13 cellular contexts compared by ENCODE assay signal in the genomic region with DNA sequence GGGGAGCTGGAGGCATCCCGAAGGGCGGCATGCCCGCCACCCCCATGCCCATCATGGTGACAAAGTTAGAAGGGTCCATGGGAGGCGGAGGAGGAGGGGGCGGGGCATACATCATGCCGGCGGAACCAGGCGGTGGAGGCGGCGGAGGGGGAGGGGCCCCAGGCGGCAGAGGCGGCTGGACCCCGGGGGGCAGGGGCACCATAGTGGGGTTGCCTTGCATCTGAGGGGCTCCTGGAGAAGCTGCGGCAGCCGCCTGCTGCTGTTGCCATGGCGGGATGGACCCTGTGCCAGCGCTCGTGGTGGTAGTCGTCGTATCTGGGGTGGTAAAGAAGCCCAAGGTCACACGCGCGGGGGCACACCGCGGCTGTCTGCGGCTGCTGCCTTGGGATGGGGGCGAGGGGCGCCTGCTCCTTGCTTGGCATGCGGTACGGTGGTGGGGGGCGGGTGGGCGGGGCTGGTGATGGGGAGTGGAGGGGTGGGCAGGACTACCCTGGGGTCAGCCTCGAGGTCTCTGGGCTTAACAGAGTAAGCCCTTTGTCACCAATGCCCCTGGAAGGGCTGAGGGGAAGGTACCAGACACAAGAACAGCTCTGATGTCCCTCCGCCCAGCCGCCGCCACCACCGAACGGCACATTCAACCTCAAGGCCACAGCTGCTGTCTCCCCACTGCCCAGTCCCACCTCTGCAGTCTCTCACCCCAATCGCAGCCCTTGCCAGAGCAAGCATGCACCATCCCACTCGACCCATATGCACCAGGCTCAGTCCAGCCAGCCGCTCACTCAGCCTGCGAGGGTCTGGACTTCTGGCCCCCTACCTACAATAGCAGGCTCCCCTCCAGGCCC. TPM values are rescaled to one million over a fixed set of nuclear protein-coding genes. Genes with fewer than 3 reads are reported as not detected.
DNase-seq lines count a peak whose midpoint lies in the region; ATAC-seq and TF ChIP-seq lines count a peak whose summit lies in the region.
"Had no signal": no experiment of that assay in that cellular context is flagged by ENCODE, and none has a peak within 500 bp of the region (broad histone marks: within the 10 kb centered on the region; RNA-seq: fewer than 3 reads in every experiment).

No MANE protein-coding gene starts in this region.

- no peaks in the 10 kb centered on the region for H3K9me3 ChIP-seq in BLaER1
- no peaks in the 10 kb centered on the region for H3K9me3 ChIP-seq in CD8-positive, alpha-beta memory T cell (ENCODE audit: low read length)
- H3K9me3 ChIP-seq: pancreas had no signal

- DNase-seq in CD8-positive, alpha-beta memory T cell: peak in 2 of 5 donors; percentile 47 to 54
- no peak for DNase-seq in activated naive CD8-positive, alpha-beta T cell treated with anti-CD3 and anti-CD28 coated beads, Interleukin-2, amount 50 U/mL, for 24 hours
- DNase-seq in natural killer cell: no peak
- no peak for DNase-seq in cortex of kidney (lab: John Stamatoyannopoulos, UW)
- DNase-seq: amniotic stem cell; NCI-H446; SIG-M5; stimulated activated CD4-positive, alpha-beta T cell treated with anti-CD3 and anti-CD28 coated beads, Interleukin-2, amount 100 ng/mL, for 24 hours had no signal

- intact Hi-C loops in natural killer cell (cut with micrococcal nuclease): loop anchor here (2.0 kb wide), 1 partner anchor 13 kb away; a partner anchor contains a TSS

- H3K4me1 ChIP-seq in BLaER1: peaks cover 98% of the 10 kb centered on the region
- peaks cover 92% of the 10 kb centered on the region for H3K4me1 ChIP-seq in CD8-positive, alpha-beta memory T cell (ENCODE audit: insufficient read depth, low read length)

- H3K36me3 Mint-ChIP-seq in CD8-positive, alpha-beta memory T cell: peaks cover 26 to 87% (median 44%) of the 10 kb centered on the region in 3 donors
- peaks cover 79% of the 10 kb centered on the region for H3K36me3 Mint-ChIP-seq in activated naive CD8-positive, alpha-beta T cell treated with anti-CD3 and anti-CD28 coated beads, Interleukin-2, amount 50 U/mL, for 24 hours (ENCODE audit: low read depth)
- peaks cover 27% of the 10 kb centered on the region for H3K36me3 Mint-ChIP-seq in natural killer cell

- ATAC-seq in activated naive CD8-positive, alpha-beta T cell treated with anti-CD3 and anti-CD28 coated beads, Interleukin-2, amount 50 U/mL, for 24 hours: no peak
- ATAC-seq in natural killer cell (peak in 2 of 3 donors; percentile 5 to 33), GM19328 (IDR thresholded peaks at IDR 0.05; ENCODE audit: unreplicated experiment) (no peak), GM18873 (IDR thresholded peaks at IDR 0.05; ENCODE audit: low FRiP score, unreplicated experiment) (no peak)
- ATAC-seq: left lobe of liver had no signal

- no peaks in the 10 kb centered on the region for H3K9me3 Mint-ChIP-seq in CD8-positive, alpha-beta memory T cell
- no peaks in the 10 kb centered on the region for H3K9me3 Mint-ChIP-seq in activated naive CD8-positive, alpha-beta T cell treated with anti-CD3 and anti-CD28 coated beads, Interleukin-2, amount 50 U/mL, for 24 hours
- H3K9me3 Mint-ChIP-seq in natural killer cell: no peaks in the 10 kb centered on the region

- H3K4me3 Mint-ChIP-seq in CD8-positive, alpha-beta memory T cell: peak overlapping the region in 5 of 7 donors; percentile 27 to 79 (median 74)
- H3K4me3 Mint-ChIP-seq in activated naive CD8-positive, alpha-beta T cell treated with anti-CD3 and anti-CD28 coated beads, Interleukin-2, amount 50 U/mL, for 24 hours: peak overlapping the region; percentile 32
- H3K4me3 Mint-ChIP-seq in natural killer cell: peak overlapping the region; percentile 83

- H3K4me2 ChIP-seq in BLaER1: peak overlapping the region; percentile 79

- H3K9ac ChIP-seq in BLaER1: no peak overlapping the region

- peaks cover 0 to 6% of the 10 kb centered on the region in 2 donors for H3K27me3 Mint-ChIP-seq in CD8-positive, alpha-beta memory T cell
- no peaks in the 10 kb centered on the region for H3K27me3 Mint-ChIP-seq in activated naive CD8-positive, alpha-beta T cell treated with anti-CD3 and anti-CD28 coated beads, Interleukin-2, amount 50 U/mL, for 24 hours
- H3K27me3 Mint-ChIP-seq in natural killer cell (ENCODE audit: low read depth in 2 of 2): no peaks in the 10 kb centered on the region

- peaks cover 100% of the 10 kb centered on the region for H4K20me1 ChIP-seq in BLaER1

- peaks cover 79 to 92% (median 89%) of the 10 kb centered on the region in 3 donors for H3K4me1 Mint-ChIP-seq in CD8-positive, alpha-beta memory T cell
- H3K4me1 Mint-ChIP-seq in activated naive CD8-positive, alpha-beta T cell treated with anti-CD3 and anti-CD28 coated beads, Interleukin-2, amount 50 U/mL, for 24 hours: peaks cover 90% of the 10 kb centered on the region
- H3K4me1 Mint-ChIP-seq in natural killer cell: peaks cover 80 to 87% of the 10 kb centered on the region in 2 donors

- CTCF ChIA-PET in CD8-positive, alpha-beta memory T cell (lab: Charles Lee): interaction anchor here (1.0 to 26.7 kb wide), 4 partner anchors 8 to 344 kb away, joined by 3 to 441 read pairs (median 11); a partner anchor contains a TSS

- H3K36me3 ChIP-seq in BLaER1: peaks cover 92% of the 10 kb centered on the region
- peaks cover 56% of the 10 kb centered on the region for H3K36me3 ChIP-seq in CD8-positive, alpha-beta memory T cell (ENCODE audit: insufficient read depth, low read length)

- H3K4me3 ChIP-seq in BLaER1: no peak overlapping the region
- H3K4me3 ChIP-seq in CD8-positive, alpha-beta memory T cell (ENCODE audit: low read length): no peak overlapping the region
- H3K4me3 ChIP-seq: pancreas had no signal

- peak overlapping the region in 7 of 8 donors; percentile 38 to 94 (median 82) for H3K27ac Mint-ChIP-seq in CD8-positive, alpha-beta memory T cell
- H3K27ac Mint-ChIP-seq in activated naive CD8-positive, alpha-beta T cell treated with anti-CD3 and anti-CD28 coated beads, Interleukin-2, amount 50 U/mL, for 24 hours: peak overlapping the region; percentile 92
- peak overlapping the region; percentile 83 to 95 for H3K27ac Mint-ChIP-seq in natural killer cell

- POLR2A ChIA-PET in CD8-positive, alpha-beta memory T cell (lab: Charles Lee): interaction anchor here (0.6 to 15.8 kb wide), 6 partner anchors 10 to 86 kb away, joined by 3 to 220 read pairs (median 4); a partner anchor contains a TSS

- H3K27ac ChIP-seq in BLaER1: no peak overlapping the region
- H3K27ac ChIP-seq in CD8-positive, alpha-beta memory T cell (ENCODE audit: low read depth, low read length): no peak overlapping the region
- H3K27ac ChIP-seq: pancreas had no signal

- TF ChIP-seq CTCF in natural killer cell (IDR thresholded peaks at IDR 0.05): no peak

- no peaks in the 10 kb centered on the region for H3K27me3 ChIP-seq in BLaER1
- H3K27me3 ChIP-seq in CD8-positive, alpha-beta memory T cell (ENCODE audit: insufficient read depth, low read length, poor library complexity, severe bottlenecking): no peaks in the 10 kb centered on the region
- H3K27me3 ChIP-seq: pancreas had no signal

RNA-seq across cellular contexts. Expression of a gene that starts 6.3 kb away (rescaled TPM):
- total RNA-seq in CD8-positive, alpha-beta memory T cell: 1 to 10 TPM; 2.2 TPM
- polyA plus RNA-seq in CD8-positive, alpha-beta memory T cell: 0.15 TPM
- 1 to 10 TPM; 4.1 to 8.4 (median 6.1) TPM for total RNA-seq in natural killer cell

RNA-seq across cellular contexts. Expression of a gene that starts 12.3 kb away (rescaled TPM):
- 100 to 1,000 TPM; 403 to 423 TPM for total RNA-seq in CD8-positive, alpha-beta memory T cell
- 176 TPM for polyA plus RNA-seq in CD8-positive, alpha-beta memory T cell
- total RNA-seq in natural killer cell: 100 to 1,000 TPM; 841 to 864 (median 845) TPM

RNA-seq across cellular contexts. Expression of a gene that starts 22.1 kb away (rescaled TPM):
- 10 to 100 TPM; 30.2 to 33.5 TPM for total RNA-seq in CD8-positive, alpha-beta memory T cell
- polyA plus RNA-seq in CD8-positive, alpha-beta memory T cell: 145 TPM
- 100 to 1,000 TPM; 371 to 417 (median 394) TPM for total RNA-seq in natural killer cell

RNA-seq across cellular contexts. Expression of a gene that starts 37.0 kb away (rescaled TPM):
- total RNA-seq in CD8-positive, alpha-beta memory T cell: 10 to 100 TPM; 54.8 to 55.3 TPM
- polyA plus RNA-seq in CD8-positive, alpha-beta memory T cell: 39.0 TPM
- 10 to 100 TPM; 38.3 to 40.6 (median 38.7) TPM for total RNA-seq in natural killer cell

RNA-seq across cellular contexts. Expression of a gene that starts 43.1 kb away (rescaled TPM):
- total RNA-seq in CD8-positive, alpha-beta memory T cell: under 1 TPM; 0.55 to 0.75 TPM
- polyA plus RNA-seq in CD8-positive, alpha-beta memory T cell: not detected
- 1 to 10 TPM; 2.9 to 9.6 (median 7.7) TPM for total RNA-seq in natural killer cell

Comparison
In these comparisons a context has a peak if more than half of its experiments do, and no peak if none do; other contexts are left out.
1. H3K4me3 Mint-ChIP-seq: peak in every context shown above with its lines; median percentile 83 in natural killer cell; 74 in CD8-positive, alpha-beta memory T cell; 32 in activated naive CD8-positive, alpha-beta T cell treated with anti-CD3 and anti-CD28 coated beads, Interleukin-2, amount 50 U/mL, for 24 hours.
2. ATAC-seq: peak in natural killer cell (2 of 3); none in activated naive CD8-positive, alpha-beta T cell treated with anti-CD3 and anti-CD28 coated beads, Interleukin-2, amount 50 U/mL, for 24 hours (single experiment), GM19328 (single experiment) and GM18873 (single experiment).
3. RNA of a gene that starts 22.1 kb away (total RNA-seq): 371 to 417 TPM in natural killer cell; 30.2 to 33.5 TPM in CD8-positive, alpha-beta memory T cell; every median in the first group is over 10 times any median in the second.
4. Peak in every context shown above with its lines, with median percentiles within 50 percentile points of each other: H3K27ac Mint-ChIP-seq.